In the genomic region with DNA sequence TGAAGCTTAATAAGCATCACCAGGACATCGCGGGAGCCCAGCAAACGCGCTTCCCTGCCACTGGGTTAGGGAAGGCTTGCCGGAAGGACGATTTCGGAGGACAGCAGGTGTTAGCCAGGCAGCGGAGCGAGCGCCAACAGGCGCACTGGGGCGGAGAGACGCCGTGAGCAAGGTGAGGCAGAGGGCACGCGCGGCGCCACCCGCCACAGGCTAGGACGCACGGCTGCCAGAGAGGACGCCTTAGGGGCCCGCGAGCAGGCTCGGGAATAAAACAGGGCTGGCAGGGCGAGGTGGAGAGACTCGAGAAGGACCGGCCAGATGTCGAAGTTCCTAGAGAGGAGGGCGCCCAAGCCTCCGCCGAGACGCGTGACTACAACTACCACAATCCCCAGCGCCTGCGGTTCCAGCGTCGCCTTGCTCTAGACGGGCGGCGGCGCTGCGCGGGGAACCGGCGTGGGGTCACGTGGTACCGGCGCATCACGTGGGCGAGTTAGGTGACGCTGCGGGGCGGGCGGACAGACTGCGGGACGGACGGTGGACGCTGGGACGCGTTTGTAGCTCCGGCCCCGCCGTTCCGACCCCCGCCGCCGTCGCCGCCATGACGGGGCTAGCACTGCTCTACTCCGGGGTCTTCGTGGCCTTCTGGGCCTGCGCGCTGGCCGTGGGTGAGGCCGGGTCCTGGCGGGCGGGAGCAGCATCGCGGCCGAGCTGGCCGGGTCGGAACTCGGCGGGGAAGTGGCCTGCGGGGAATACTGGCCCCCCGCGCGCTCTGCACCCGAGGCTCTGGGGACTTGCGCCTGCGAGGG, we compare ENCODE assay signal across 8 cellular contexts. TPM values are rescaled to one million over a fixed set of nuclear protein-coding genes. Genes with fewer than 3 reads are reported as not detected.
A peak's percentile ranks its signal among the peaks of the same experiment; 100 is the strongest.
DNase-seq lines count a peak whose midpoint lies in the region; FAIRE-seq and TF ChIP-seq lines count a peak whose summit lies in the region.

Gene ATP6V0B, plus strand, starts transcription at position 518 of the 806 bp plus-strand sequence. Its CDS starts 81 bp downstream, at position 599.

- no peak for FAIRE-seq in frontal cortex (lab: Jason Lieb, UNC)

- H3K36me3 Mint-ChIP-seq in HFFc6 (ENCODE audit: low read depth), result peaks cover 27% of the 10 kb centered on the region
- H3K36me3 Mint-ChIP-seq in activated naive CD4-positive, alpha-beta T cell treated with anti-CD3 and anti-CD28 coated beads for 36 hours (ENCODE audit: low read depth), result peaks cover 36% of the 10 kb centered on the region

- peak; percentile 54; the same call in 1 of the 2 replicates for TF ChIP-seq CTCF in HFFc6 (IDR thresholded peaks at IDR 0.05)
- TF ChIP-seq CTCF in NB4 (IDR thresholded peaks at IDR 0.05; ENCODE audit: low read depth, low read length), result no peak
- TF ChIP-seq CTCF in neutrophil (IDR thresholded peaks at IDR 0.05), result peak; percentile 43
- TF ChIP-seq CTCF in subcutaneous adipose tissue (IDR thresholded peaks at IDR 0.05; ENCODE audit: low read depth), result no peak

- no peaks in the 10 kb centered on the region for H3K9me3 ChIP-seq in neutrophil

- H3K27ac ChIP-seq in neutrophil, result peak within 1 kb of the TSS; percentile 98

- H3K27ac Mint-ChIP-seq in HFFc6, result peak within 1 kb of the TSS; percentile 81
- peak within 1 kb of the TSS; percentile 75 for H3K27ac Mint-ChIP-seq in activated naive CD4-positive, alpha-beta T cell treated with anti-CD3 and anti-CD28 coated beads for 36 hours

- peaks cover 52% of the 10 kb centered on the region for H3K4me1 Mint-ChIP-seq in HFFc6 (ENCODE audit: low read depth)
- H3K4me1 Mint-ChIP-seq in activated naive CD4-positive, alpha-beta T cell treated with anti-CD3 and anti-CD28 coated beads for 36 hours (ENCODE audit: low read depth), result peaks cover 50% of the 10 kb centered on the region

- intact Hi-C loops in activated naive CD4-positive, alpha-beta T cell treated with anti-CD3 and anti-CD28 coated beads for 36 hours (cut with micrococcal nuclease), result loop anchor here (1.0 to 2.0 kb wide), 5 partner anchors 17 to 381 kb away; partner anchors contain the start of genes CCDC24, ERI3, IPO13 and KDM4A

- CTCF ChIA-PET in activated naive CD4-positive, alpha-beta T cell treated with anti-CD3 and anti-CD28 coated beads for 36 hours (lab: Charles Lee), result interaction anchor here (0.6 to 1.8 kb wide), 6 partner anchors 14 to 211 kb away, joined by 3 to 7 read pairs (median 3); partner anchors contain the start of gene IPO13

- DNase-seq in GM04504 (ENCODE audit: low read depth) (peak; percentile 83), HFFc6 (peak; percentile 90), NB4 (ENCODE audit: low read depth) (peak; percentile 96), SK-N-DZ (ENCODE audit: low spot score) (peak; percentile 87), frontal cortex (ENCODE audit: low spot score in 2 of 2) (peak; percentile 99)
- DNase-seq in activated naive CD4-positive, alpha-beta T cell treated with anti-CD3 and anti-CD28 coated beads for 36 hours, result peak; percentile 97

- H3K4me3 Mint-ChIP-seq in HFFc6, result peak within 1 kb of the TSS; percentile 92
- peak within 1 kb of the TSS; percentile 85 for H3K4me3 Mint-ChIP-seq in activated naive CD4-positive, alpha-beta T cell treated with anti-CD3 and anti-CD28 coated beads for 36 hours

- H3K4me3 ChIP-seq in NB4 (ENCODE audit: low read depth, low read length), result peak within 1 kb of the TSS; percentile 91
- peak within 1 kb of the TSS; percentile 96 for H3K4me3 ChIP-seq in neutrophil (ENCODE audit: low read depth in 1 of 2, low read length in 1 of 2)

- H3K9me3 Mint-ChIP-seq in HFFc6, result no peaks in the 10 kb centered on the region
- H3K9me3 Mint-ChIP-seq in activated naive CD4-positive, alpha-beta T cell treated with anti-CD3 and anti-CD28 coated beads for 36 hours, result no peaks in the 10 kb centered on the region

- H3K4me1 ChIP-seq in neutrophil (ENCODE audit: control insufficient read depth in 1 of 2, insufficient read depth in 1 of 2, low read depth in 1 of 2, low read length in 1 of 2), result peaks cover 54 to 55% of the 10 kb centered on the region in 2 experiments

- peaks cover 4% of the 10 kb centered on the region for H3K27me3 ChIP-seq in neutrophil

- peaks cover 4% of the 10 kb centered on the region; the same call in 1 of the 2 replicates for H3K27me3 Mint-ChIP-seq in HFFc6 (ENCODE audit: insufficient read depth)
- no peaks in the 10 kb centered on the region for H3K27me3 Mint-ChIP-seq in activated naive CD4-positive, alpha-beta T cell treated with anti-CD3 and anti-CD28 coated beads for 36 hours (ENCODE audit: low read depth)

- peaks cover 30% of the 10 kb centered on the region for H3K36me3 ChIP-seq in neutrophil

- peak; percentile 70 for TF ChIP-seq POLR2A in NB4 (IDR thresholded peaks at IDR 0.05; ENCODE audit: extremely low read depth, insufficient read length)

RNA-seq across cellular contexts. Expression of gene ATP6V0B, which starts in this region (rescaled TPM):
- 100 to 1,000 TPM; 145 to 191 (median 155) TPM for total RNA-seq in HFFc6 (2021; fragmentation: NEBNext Ultra II Directional; extraction: Animal tissue kit (Norgen Biotek cat#: 25700))
- 240 and 241 TPM in 2 replicates for polyA plus RNA-seq in SK-N-DZ (2014; cell fraction: cytosol; rRNA removed)
- polyA plus RNA-seq in SK-N-DZ (2014; cell fraction: nucleus; rRNA removed), result 211 and 230 TPM in 2 replicates
- 10 to 100 TPM; 44.2 to 52.6 TPM for total RNA-seq in activated naive CD4-positive, alpha-beta T cell treated with anti-CD3 and anti-CD28 coated beads for 36 hours
- 265 TPM for total RNA-seq in frontal cortex
- total RNA-seq in subcutaneous adipose tissue, result 100 to 1,000 TPM in 2 of 4 donors, 10 to 100 TPM in 2; 71.2 to 229 (median 106) TPM

Comparison
In these comparisons a context has a peak if more than half of its experiments do, and no peak if none do; other contexts are left out.
1. Peak in every context shown above with its lines: DNase-seq, H3K4me3 ChIP-seq and H3K27ac ChIP-seq.
2. CTCF ChIP-seq: peak in HFFc6 (single experiment) and neutrophil (single experiment); none in NB4 (single experiment) and subcutaneous adipose tissue (single experiment).